ENCODE assay signal across 2 cellular contexts in genomic region chr5:123207852-123208251, GRCh38.
TF ChIP-seq lines count a peak whose summit lies in the region.

No MANE protein-coding gene starts in this region.

TF ChIP-seq in GM23338, 12 proteins besides CTCF, POLR2A, EP300 and RAD21 (continued from another document):
- no peak for TF ChIP-seq ETS1 (IDR thresholded peaks at IDR 0.05)
- no peak for TF ChIP-seq JUNB (IDR thresholded peaks at IDR 0.05; ENCODE audit: unreplicated experiment)
- no peak for TF ChIP-seq REST (IDR thresholded peaks at IDR 0.05; ENCODE audit: unreplicated experiment)
- no peak for TF ChIP-seq ZNF462 (CRISPR knock-in tag; IDR thresholded peaks at IDR 0.05)
- TF ChIP-seq ZNF114 (CRISPR knock-in tag; IDR thresholded peaks at IDR 0.05), result no peak

TF ChIP-seq in SK-N-SH treated with all-trans-retinoic acid at 6 μM for 48 hours, 23 proteins besides CTCF, POLR2A, EP300 and RAD21 (continued from another document):
- peak; percentile 74; the same call in 1 of the 2 replicates for TF ChIP-seq PATZ1 (CRISPR knock-in tag; IDR thresholded peaks at IDR 0.05; ENCODE audit: borderline replicate concordance)
- no peak for TF ChIP-seq PPARA (CRISPR knock-in tag; IDR thresholded peaks at IDR 0.05; ENCODE audit: borderline replicate concordance)
- peak; percentile 94 for TF ChIP-seq CREB5 (CRISPR knock-in tag; IDR thresholded peaks at IDR 0.05; ENCODE audit: low read depth)
- TF ChIP-seq TOX (CRISPR knock-in tag; IDR thresholded peaks at IDR 0.05; ENCODE audit: borderline replicate concordance), result peak; percentile 62; the same call in 1 of the 2 replicates
- TF ChIP-seq SNAI2 (CRISPR knock-in tag; IDR thresholded peaks at IDR 0.05), result 0 out of 2 replicates have a peak, but pooled peaks have one; percentile 65
- 0 out of 2 replicates have a peak, but pooled peaks have one; percentile 30 for TF ChIP-seq CSRNP3 (CRISPR knock-in tag; IDR thresholded peaks at IDR 0.05)
- TF ChIP-seq ISL1 (CRISPR knock-in tag; IDR thresholded peaks at IDR 0.05), result peak; percentile 99
- TF ChIP-seq ZNF70 (CRISPR knock-in tag; IDR thresholded peaks at IDR 0.05), result no peak
- no peak for TF ChIP-seq ZC3H10 (CRISPR knock-in tag; IDR thresholded peaks at IDR 0.05)
- no peak for TF ChIP-seq ZFP30 (CRISPR knock-in tag; IDR thresholded peaks at IDR 0.05)
- TF ChIP-seq ZFP3 (CRISPR knock-in tag; IDR thresholded peaks at IDR 0.05), result peak; percentile 47; the same call in 1 of the 2 replicates
- TF ChIP-seq ZNF565 (CRISPR knock-in tag; conservative IDR thresholded peaks at IDR 0.05; ENCODE audit: low read depth), result no peak
- no peak for TF ChIP-seq BACH2 (CRISPR knock-in tag; IDR thresholded peaks at IDR 0.05; ENCODE audit: borderline replicate concordance)
- TF ChIP-seq RARB (CRISPR knock-in tag; IDR thresholded peaks at IDR 0.05), result no peak
- no peak for TF ChIP-seq ARNTL (CRISPR knock-in tag; IDR thresholded peaks at IDR 0.05; ENCODE audit: borderline replicate concordance, low read depth)
- peak; percentile 87; the same call in 1 of the 2 replicates for TF ChIP-seq GLIS3 (CRISPR knock-in tag; IDR thresholded peaks at IDR 0.05)
